ENCODE assay signal across 8 cellular contexts in genomic region chr10:77165445-77166316, GRCh38.
A peak's percentile ranks its signal among the peaks of the same experiment; 100 is the strongest.
DNase-seq lines count a peak whose midpoint lies in the region; ATAC-seq and TF ChIP-seq lines count a peak whose summit lies in the region.

No MANE protein-coding gene starts in this region.

- H3K9me3 ChIP-seq in muscle layer of duodenum (ENCODE audit: control insufficient read depth in 1 of 2, low read length in 2 of 2), result no peaks in the 10 kb centered on the region
- H3K9me3 ChIP-seq in tibial nerve, result no peaks in the 10 kb centered on the region

- H3K27me3 ChIP-seq in muscle layer of duodenum (ENCODE audit: low read depth, low read length) (no peaks in the 10 kb centered on the region), tibial nerve (no peaks in the 10 kb centered on the region)

- H3K4me1 ChIP-seq in muscle layer of duodenum (ENCODE audit: control insufficient read depth in 1 of 2, insufficient read depth in 2 of 2, low read length in 2 of 2), result peaks cover 0 to 22% of the 10 kb centered on the region in 2 donors
- H3K4me1 ChIP-seq in tibial nerve, result peaks cover 0 to 19% (median 2%) of the 10 kb centered on the region in 4 donors

- H3K36me3 ChIP-seq in muscle layer of duodenum (ENCODE audit: control insufficient read depth in 1 of 2, insufficient read depth in 2 of 2, low read length in 2 of 2) (peaks cover 0 to 17% of the 10 kb centered on the region in 2 donors), tibial nerve (no peaks in the 10 kb centered on the region)

- no peaks in the 10 kb centered on the region for H3K36me3 Mint-ChIP-seq in activated CD4-positive, alpha-beta T cell treated with anti-CD3 and anti-CD28 coated beads, Interleukin-2, amount 10 ng/mL, durations not matched to agents 24 days and 14 days (ENCODE audit: low read depth)

- H3K27ac ChIP-seq in muscle layer of duodenum (ENCODE audit: low read length), result peak overlapping the region; percentile 42
- peak overlapping the region in 1 of 4 donors; percentile 44 for H3K27ac ChIP-seq in tibial nerve

- peaks cover 2% of the 10 kb centered on the region for H3K4me1 Mint-ChIP-seq in activated CD4-positive, alpha-beta T cell treated with anti-CD3 and anti-CD28 coated beads, Interleukin-2, amount 10 ng/mL, durations not matched to agents 24 days and 14 days

- peak; percentile 44 for DNase-seq in activated CD4-positive, alpha-beta T cell treated with anti-CD3 and anti-CD28 coated beads for 48 hours
- DNase-seq in activated CD4-positive, alpha-beta T cell treated with anti-CD3 and anti-CD28 coated beads for 1 hour, result no peak
- DNase-seq in NCI-H2227 (lab: John Stamatoyannopoulos, UW; ENCODE audit: unreplicated experiment) (peak; percentile 66), epithelial cell of proximal tubule (ENCODE audit: low read depth) (no peak), tibial nerve (ENCODE audit: low spot score in 2 of 2) (peak in 1 of 2 donors; percentile 65)
- DNase-seq in activated CD4-positive, alpha-beta T cell treated with anti-CD3 and anti-CD28 coated beads, Interleukin-2, amount 10 ng/mL, durations not matched to agents 24 days and 14 days, result peak; percentile 80

- TF ChIP-seq POLR2A in tibial nerve (IDR thresholded peaks at IDR 0.05), result no peak

- intact Hi-C loops in activated CD4-positive, alpha-beta T cell treated with anti-CD3 and anti-CD28 coated beads, Interleukin-2, amount 10 ng/mL, durations not matched to agents 24 days and 14 days (cut with micrococcal nuclease), result loop anchor here (2.0 kb wide), 1 partner anchor 477 kb away; no protein-coding TSS in a partner anchor

- TF ChIP-seq CTCF in epithelial cell of proximal tubule (conservative IDR thresholded peaks at IDR 0.05; ENCODE audit: low read depth, low read length), result peak; percentile 81
- TF ChIP-seq CTCF in tibial nerve (IDR thresholded peaks at IDR 0.05), result peak; percentile 65 to 77 (median 71)

- H3K4me3 Mint-ChIP-seq in activated CD4-positive, alpha-beta T cell treated with anti-CD3 and anti-CD28 coated beads, Interleukin-2, amount 10 ng/mL, durations not matched to agents 24 days and 14 days, result no peak overlapping the region

- H3K9me3 Mint-ChIP-seq in activated CD4-positive, alpha-beta T cell treated with anti-CD3 and anti-CD28 coated beads, Interleukin-2, amount 10 ng/mL, durations not matched to agents 24 days and 14 days, result no peaks in the 10 kb centered on the region

- 23 to 25% methylated on average over 16 of the region's 16 CpGs for WGBS in tibial nerve, 2 donors

- no peak for TF ChIP-seq EP300 in tibial nerve (IDR thresholded peaks at IDR 0.05)

- ATAC-seq in HG02943 (IDR thresholded peaks at IDR 0.05; ENCODE audit: low read depth, unreplicated experiment), result peak; percentile 59

- peaks cover 20% of the 10 kb centered on the region for H3K27me3 Mint-ChIP-seq in activated CD4-positive, alpha-beta T cell treated with anti-CD3 and anti-CD28 coated beads, Interleukin-2, amount 10 ng/mL, durations not matched to agents 24 days and 14 days

- no peak overlapping the region for H3K4me3 ChIP-seq in epithelial cell of proximal tubule (ENCODE audit: low read depth, low read length)
- H3K4me3 ChIP-seq in muscle layer of duodenum (ENCODE audit: low read depth in 1 of 2, low read length in 2 of 2), result peak overlapping the region in 1 of 2 donors; percentile 27
- H3K4me3 ChIP-seq in tibial nerve, result no peak overlapping the region

- no peak overlapping the region for H3K27ac Mint-ChIP-seq in activated CD4-positive, alpha-beta T cell treated with anti-CD3 and anti-CD28 coated beads, Interleukin-2, amount 10 ng/mL, durations not matched to agents 24 days and 14 days

Comparison
In these comparisons a context has a peak if more than half of its experiments do, and no peak if none do; other contexts are left out.
1. DNase-seq: peak in activated CD4-positive, alpha-beta T cell treated with anti-CD3 and anti-CD28 coated beads for 48 hours (single experiment), NCI-H2227 (single experiment) and activated CD4-positive, alpha-beta T cell treated with anti-CD3 and anti-CD28 coated beads, Interleukin-2, amount 10 ng/mL, durations not matched to agents 24 days and 14 days (single experiment); none in activated CD4-positive, alpha-beta T cell treated with anti-CD3 and anti-CD28 coated beads for 1 hour (single experiment) and epithelial cell of proximal tubule (single experiment).